ENCODE assay signal across 25 cellular contexts in genomic region chr6:11890849-11891248, GRCh38.
DNase-seq lines count a peak whose midpoint lies in the region; ATAC-seq, FAIRE-seq and TF ChIP-seq lines count a peak whose summit lies in the region.
"Had no signal": no experiment of that assay in that cellular context is flagged by ENCODE, and none has a peak within 500 bp of the region (broad histone marks: within the 10 kb centered on the region; RNA-seq: fewer than 3 reads in every experiment).

No MANE protein-coding gene starts in this region.

- no peak overlapping the region for H3K4me3 Mint-ChIP-seq in osteocyte (ENCODE audit: unreplicated experiment)
- H3K4me3 Mint-ChIP-seq: B cell; CD8-positive, alpha-beta T cell; H9 had no signal

- no peaks in the 10 kb centered on the region for H3K79me2 ChIP-seq in PC-3 (ENCODE audit: low read length)

- no peak overlapping the region for H3K9ac ChIP-seq in PC-3 (ENCODE audit: low read length)

- POLR2A ChIA-PET in PC-3 (lab: Charles Lee; ENCODE audit: unreplicated experiment): no interaction called here

- no peaks in the 10 kb centered on the region for H3K9me2 ChIP-seq in PC-3 (replicated peaks; ENCODE audit: low read length)

- H3K27ac Mint-ChIP-seq in osteocyte (ENCODE audit: unreplicated experiment): peak overlapping the region; percentile 80
- H3K27ac Mint-ChIP-seq: B cell; CD8-positive, alpha-beta T cell; H9 had no signal

- H3K36me3 ChIP-seq in PC-3 (ENCODE audit: low read depth, low read length) (no peaks in the 10 kb centered on the region), gastrocnemius medialis (no peaks in the 10 kb centered on the region)

- peaks cover 3% of the 10 kb centered on the region for H3K36me3 Mint-ChIP-seq in osteocyte (ENCODE audit: unreplicated experiment)
- H3K36me3 Mint-ChIP-seq: CD8-positive, alpha-beta T cell had no signal

- H3K27ac ChIP-seq in PC-3 (ENCODE audit: low read length): no peak overlapping the region
- H3K27ac ChIP-seq in gastrocnemius medialis: no peak overlapping the region
- H3K27ac ChIP-seq: C4-2B had no signal

- peaks cover 17% of the 10 kb centered on the region for H3K4me1 Mint-ChIP-seq in osteocyte (ENCODE audit: unreplicated experiment)
- H3K4me1 Mint-ChIP-seq: B cell had no signal

- BruUV-seq in PC-3 (replicated peaks; lab: Mats Ljungman, UMichigan): no TSS peak

- H3K4me2 ChIP-seq in PC-3 (ENCODE audit: low read length): no peak overlapping the region

- TF ChIP-seq CTCF in PC-3 (conservative IDR thresholded peaks at IDR 0.05; ENCODE audit: low read depth, low read length) (no peak), choroid plexus epithelial cell (conservative IDR thresholded peaks at IDR 0.05; ENCODE audit: low read depth, low read length) (no peak), osteocyte (IDR thresholded peaks at IDR 0.05) (no peak), gastrocnemius medialis (IDR thresholded peaks at IDR 0.05 in 4 of 5, conservative IDR thresholded peaks at IDR 0.05 in 1 of 5) (no peak)

- CTCF ChIA-PET in PC-3 (lab: Charles Lee): no interaction called here

- TF ChIP-seq POLR2A in H54 (IDR thresholded peaks at IDR 0.05; ENCODE audit: low read depth, low read length) (no peak), gastrocnemius medialis (IDR thresholded peaks at IDR 0.05) (no peak)

- peaks cover 12% of the 10 kb centered on the region for H3K9me3 Mint-ChIP-seq in osteocyte (ENCODE audit: unreplicated experiment)
- H3K9me3 Mint-ChIP-seq: CD8-positive, alpha-beta T cell had no signal

- H3K27me3 Mint-ChIP-seq in osteocyte (ENCODE audit: unreplicated experiment): no peaks in the 10 kb centered on the region
- H3K27me3 Mint-ChIP-seq: B cell had no signal

- in situ Hi-C loops in gastrocnemius medialis (cut with MboI; ENCODE audit: low sequenced_read_pairs in 4 of 4): no loop called here

- H3K4me1 ChIP-seq in PC-3 (ENCODE audit: insufficient read depth, low read length) (peaks cover 12% of the 10 kb centered on the region), gastrocnemius medialis (no peaks in the 10 kb centered on the region)
- H3K4me1 ChIP-seq: Caco-2 had no signal

- no peak overlapping the region for H3K4me3 ChIP-seq in PC-3 (ENCODE audit: low read length)
- H3K4me3 ChIP-seq in choroid plexus epithelial cell (ENCODE audit: low read depth, low read length): no peak overlapping the region
- no peak overlapping the region for H3K4me3 ChIP-seq in gastrocnemius medialis

- ATAC-seq in PC-3 (no peak), HG03175 (IDR thresholded peaks at IDR 0.05; ENCODE audit: unreplicated experiment) (no peak), gastrocnemius medialis (no peak)
- ATAC-seq: CD8-positive, alpha-beta T cell; Panc1 had no signal

- FAIRE-seq in H54 (lab: Jason Lieb, UNC): peak; percentile 70
- FAIRE-seq: GM18507, HTR-8/SVneo had no signal

- intact Hi-C loops in PC-3 (cut with micrococcal nuclease): no loop called here
- intact Hi-C loops in gastrocnemius medialis (cut with DNase I; ENCODE audit: low total_unique reads): no loop called here

- no peaks in the 10 kb centered on the region for H4K20me1 ChIP-seq in PC-3 (ENCODE audit: low read length)

- DNase-seq in H54 (ENCODE audit: insufficient read length, low spot score) (no peak), PC-3 (peak; percentile 22), choroid plexus epithelial cell (ENCODE audit: low read depth) (peak; percentile 29), osteocyte (ENCODE audit: extremely low spot score, unreplicated experiment) (no peak), midbrain (lab: John Stamatoyannopoulos, UW) (no peak), gastrocnemius medialis (no peak)
- DNase-seq: Caco-2; CD8-positive, alpha-beta T cell; DND-41; H9; KG1; NCI-H1048; NCI-H1417 treated with DMSO at 0.1 percent for 48 hours; NCI-H1694 treated with DMSO at 0.1 percent for 48 hours; NCI-H2081; NCI-H226; NCI-H510A; NCI-H69; SIG-M5 had no signal

- H2AFZ ChIP-seq in PC-3 (ENCODE audit: low read length): no peak overlapping the region

- no peaks in the 10 kb centered on the region for H3F3A ChIP-seq in PC-3 (ENCODE audit: low read length, unreplicated experiment)

- no peaks in the 10 kb centered on the region for H3K27me3 ChIP-seq in PC-3 (ENCODE audit: low read length)
- H3K27me3 ChIP-seq in gastrocnemius medialis: no peaks in the 10 kb centered on the region

- H3K9me3 ChIP-seq in PC-3 (ENCODE audit: low read length) (no peaks in the 10 kb centered on the region), gastrocnemius medialis (no peaks in the 10 kb centered on the region)
- H3K9me3 ChIP-seq: Caco-2 had no signal

Comparison
In these comparisons a context has a peak if more than half of its experiments do, and no peak if none do; other contexts are left out.
1. DNase-seq: peak in PC-3 (single experiment) and choroid plexus epithelial cell (single experiment); none in H54 (single experiment), osteocyte (single experiment), midbrain (single experiment) and gastrocnemius medialis (0 of 2).